ENCODE assay signal across 14 cellular contexts in the genomic region with DNA sequence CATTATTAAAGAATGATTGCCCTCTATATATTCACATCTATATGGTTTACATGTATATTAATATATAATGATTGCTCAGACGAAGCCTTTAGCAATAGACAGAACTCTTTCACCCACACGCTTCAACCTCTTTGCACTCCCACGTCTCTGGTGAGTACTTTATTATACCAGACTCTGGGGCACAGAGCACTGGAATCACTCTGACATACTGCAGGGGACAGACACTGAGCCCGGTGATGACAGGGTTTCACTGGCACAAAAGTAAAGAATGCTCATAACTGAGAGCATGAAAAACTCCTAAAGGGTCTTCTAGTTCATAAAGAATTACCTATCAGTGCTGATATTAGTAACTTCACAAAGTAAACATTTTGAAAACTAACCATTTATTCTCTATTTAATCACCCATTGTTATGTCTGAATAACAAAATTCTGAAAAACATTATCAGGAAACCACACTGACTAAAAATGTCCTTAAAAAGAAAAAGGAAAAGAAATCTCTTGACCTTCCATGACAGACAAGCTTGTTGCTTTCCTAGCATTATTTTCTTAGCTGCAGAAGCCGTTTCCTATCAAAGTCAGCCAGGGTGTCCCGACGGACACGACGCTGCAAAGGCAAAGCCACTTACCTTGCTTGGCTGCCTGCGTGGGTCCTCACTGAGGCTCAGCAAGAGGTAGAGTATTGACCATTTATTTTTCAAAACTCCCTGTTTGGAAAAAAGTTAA. TPM values are rescaled to one million over a fixed set of nuclear protein-coding genes. Genes with fewer than 3 reads are reported as not detected.
DNase-seq lines count a peak whose midpoint lies in the region; ATAC-seq and TF ChIP-seq lines count a peak whose summit lies in the region.
"Had no signal": no experiment of that assay in that cellular context is flagged by ENCODE, and none has a peak within 500 bp of the region (broad histone marks: within the 10 kb centered on the region; RNA-seq: fewer than 3 reads in every experiment).

No MANE protein-coding gene starts in this region.

- H3K79me2 ChIP-seq in GM23338 (replicated peaks; ENCODE audit: insufficient read depth) = peaks cover 22% of the 10 kb centered on the region

- no peak overlapping the region for H3K4me3 ChIP-seq in GM23338
- H3K4me3 ChIP-seq: HAP-1 had no signal

- H3K4me3 Mint-ChIP-seq in GM23338 = no peak overlapping the region
- no peak overlapping the region for H3K4me3 Mint-ChIP-seq in CD14-positive monocyte
- H3K4me3 Mint-ChIP-seq: CD4-positive, alpha-beta memory T cell had no signal

- H3K36me3 ChIP-seq in GM23338 (ENCODE audit: insufficient read depth) = peaks cover 19% of the 10 kb centered on the region

- H3K9me3 Mint-ChIP-seq in GM23338 (no peaks in the 10 kb centered on the region), CD14-positive monocyte (no peaks in the 10 kb centered on the region)
- H3K9me3 Mint-ChIP-seq: CD4-positive, alpha-beta memory T cell had no signal

- H3K27ac ChIP-seq in GM23338 (ENCODE audit: low read depth) = no peak overlapping the region
- H3K27ac ChIP-seq: C4-2B had no signal

- no peaks in the 10 kb centered on the region for H3K27me3 ChIP-seq in GM23338 (ENCODE audit: insufficient read depth)

- no peak for TF ChIP-seq CTCF in GM23338 (conservative IDR thresholded peaks at IDR 0.05; ENCODE audit: low read depth in 2 of 2)
- TF ChIP-seq CTCF in CD14-positive monocyte (IDR thresholded peaks at IDR 0.05) = no peak

- H3K4me2 ChIP-seq in GM23338 = no peak overlapping the region

- H3K4me1 Mint-ChIP-seq in GM23338 (peaks cover 17% of the 10 kb centered on the region), CD14-positive monocyte (peaks cover 4% of the 10 kb centered on the region)

- H3K27ac Mint-ChIP-seq in GM23338 (0 out of 2 replicates have a peak overlapping the region, but pooled peaks have one; percentile 70), CD14-positive monocyte (no peak overlapping the region)

- H3K36me3 Mint-ChIP-seq in GM23338 (ENCODE audit: low read depth) (peaks cover 54% of the 10 kb centered on the region), CD14-positive monocyte (peaks cover 79 to 88% of the 10 kb centered on the region in 2 donors)

- H3K27me3 Mint-ChIP-seq in GM23338 (ENCODE audit: insufficient read depth, low read depth, poor library complexity) (peaks cover 9% of the 10 kb centered on the region), CD14-positive monocyte (ENCODE audit: low read depth in 3 of 3) (peaks cover 0 to 1% (median 0%) of the 10 kb centered on the region in 3 donors)
- H3K27me3 Mint-ChIP-seq: CD4-positive, alpha-beta memory T cell had no signal

- intact Hi-C loops in CD14-positive monocyte (cut with micrococcal nuclease) = no loop called here

- H3K4me1 ChIP-seq in GM23338 (ENCODE audit: insufficient read depth) = peaks cover 13% of the 10 kb centered on the region

- DNase-seq in GM23338 (ENCODE audit: low spot score) = no peak
- DNase-seq in dermis blood vessel endothelial cell = peak; percentile 89
- DNase-seq in lung microvascular endothelial cell (ENCODE audit: low read depth in 2 of 2) = peak; percentile 74 to 83
- DNase-seq in putamen (ENCODE audit: low spot score) = peak; percentile 25
- DNase-seq in NCI-H748 treated with DMSO at 0.1 percent for 48 hours (lab: John Stamatoyannopoulos, UW) = no peak
- no peak for DNase-seq in CD14-positive monocyte (ENCODE audit: low spot score)
- DNase-seq in NOMO-1 treated with dmso at 0.1 percent for 144 hours (lab: John Stamatoyannopoulos, UW; ENCODE audit: unreplicated experiment) = no peak
- DNase-seq: ACHN; CD4-positive, alpha-beta memory T cell; DMS153; DMS79; GDM1 had no signal

- H3F3A ChIP-seq in GM23338 (replicated peaks; ENCODE audit: low read depth) = no peaks in the 10 kb centered on the region

- no peak overlapping the region for H2AFZ ChIP-seq in GM23338

- H4K20me1 ChIP-seq in GM23338 (replicated peaks; ENCODE audit: insufficient read depth) = peaks cover 5% of the 10 kb centered on the region; the same call in 1 of the 2 replicates

- no peaks in the 10 kb centered on the region for H3K9me2 ChIP-seq in GM23338 (ENCODE audit: insufficient read depth)

- ATAC-seq in GM23338 = no peak

TF ChIP-seq in GM23338, 12 proteins besides CTCF, POLR2A, EP300 and RAD21 (continues in another document):
- TF ChIP-seq NANOG (IDR thresholded peaks at IDR 0.05; ENCODE audit: borderline replicate concordance) = no peak
- TF ChIP-seq POLR2AphosphoS5 (IDR thresholded peaks at IDR 0.05; ENCODE audit: low read depth) = no peak
- TF ChIP-seq, protein P1, sequence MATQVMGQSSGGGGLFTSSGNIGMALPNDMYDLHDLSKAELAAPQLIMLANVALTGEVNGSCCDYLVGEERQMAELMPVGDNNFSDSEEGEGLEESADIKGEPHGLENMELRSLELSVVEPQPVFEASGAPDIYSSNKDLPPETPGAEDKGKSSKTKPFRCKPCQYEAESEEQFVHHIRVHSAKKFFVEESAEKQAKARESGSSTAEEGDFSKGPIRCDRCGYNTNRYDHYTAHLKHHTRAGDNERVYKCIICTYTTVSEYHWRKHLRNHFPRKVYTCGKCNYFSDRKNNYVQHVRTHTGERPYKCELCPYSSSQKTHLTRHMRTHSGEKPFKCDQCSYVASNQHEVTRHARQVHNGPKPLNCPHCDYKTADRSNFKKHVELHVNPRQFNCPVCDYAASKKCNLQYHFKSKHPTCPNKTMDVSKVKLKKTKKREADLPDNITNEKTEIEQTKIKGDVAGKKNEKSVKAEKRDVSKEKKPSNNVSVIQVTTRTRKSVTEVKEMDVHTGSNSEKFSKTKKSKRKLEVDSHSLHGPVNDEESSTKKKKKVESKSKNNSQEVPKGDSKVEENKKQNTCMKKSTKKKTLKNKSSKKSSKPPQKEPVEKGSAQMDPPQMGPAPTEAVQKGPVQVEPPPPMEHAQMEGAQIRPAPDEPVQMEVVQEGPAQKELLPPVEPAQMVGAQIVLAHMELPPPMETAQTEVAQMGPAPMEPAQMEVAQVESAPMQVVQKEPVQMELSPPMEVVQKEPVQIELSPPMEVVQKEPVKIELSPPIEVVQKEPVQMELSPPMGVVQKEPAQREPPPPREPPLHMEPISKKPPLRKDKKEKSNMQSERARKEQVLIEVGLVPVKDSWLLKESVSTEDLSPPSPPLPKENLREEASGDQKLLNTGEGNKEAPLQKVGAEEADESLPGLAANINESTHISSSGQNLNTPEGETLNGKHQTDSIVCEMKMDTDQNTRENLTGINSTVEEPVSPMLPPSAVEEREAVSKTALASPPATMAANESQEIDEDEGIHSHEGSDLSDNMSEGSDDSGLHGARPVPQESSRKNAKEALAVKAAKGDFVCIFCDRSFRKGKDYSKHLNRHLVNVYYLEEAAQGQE (IDR thresholded peaks at IDR 0.05; ENCODE audit: unreplicated experiment) = no peak
- no peak for TF ChIP-seq ZNF114 (CRISPR knock-in tag; IDR thresholded peaks at IDR 0.05)
- TF ChIP-seq STAT1 (IDR thresholded peaks at IDR 0.05; ENCODE audit: unreplicated experiment) = no peak
- no peak for TF ChIP-seq EZH2phosphoT487 (IDR thresholded peaks at IDR 0.05; ENCODE audit: unreplicated experiment)

RNA-seq across cellular contexts. Expression of a gene that starts 29.1 kb away (rescaled TPM):
- total RNA-seq in GM23338 (2014; rRNA removed; shearing (Covaris generic)) = 36.4 and 40.2 TPM in 2 replicates
- polyA plus RNA-seq in GM23338 (2016; fragmentation: Nextera tagmentation; extraction: Ambion mirVana) = 12.4 and 12.8 TPM in 2 replicates
- total RNA-seq in dermis blood vessel endothelial cell = 29.6 and 35.0 TPM in 2 replicates
- 14.2 and 14.9 TPM in 2 replicates for total RNA-seq in lung microvascular endothelial cell
- polyA plus RNA-seq in CD14-positive monocyte = 10 to 100 TPM; 25.4 to 34.1 TPM

Comparison
In these comparisons a context has a peak if more than half of its experiments do, and no peak if none do; other contexts are left out.
1. DNase-seq: peak in dermis blood vessel endothelial cell (single experiment), lung microvascular endothelial cell (2 of 2) and putamen (single experiment); none in GM23338 (single experiment), NCI-H748 treated with DMSO at 0.1 percent for 48 hours (single experiment), CD14-positive monocyte (single experiment) and NOMO-1 treated with dmso at 0.1 percent for 144 hours (single experiment).